22 cellular contexts compared by ENCODE assay signal in the genomic region with DNA sequence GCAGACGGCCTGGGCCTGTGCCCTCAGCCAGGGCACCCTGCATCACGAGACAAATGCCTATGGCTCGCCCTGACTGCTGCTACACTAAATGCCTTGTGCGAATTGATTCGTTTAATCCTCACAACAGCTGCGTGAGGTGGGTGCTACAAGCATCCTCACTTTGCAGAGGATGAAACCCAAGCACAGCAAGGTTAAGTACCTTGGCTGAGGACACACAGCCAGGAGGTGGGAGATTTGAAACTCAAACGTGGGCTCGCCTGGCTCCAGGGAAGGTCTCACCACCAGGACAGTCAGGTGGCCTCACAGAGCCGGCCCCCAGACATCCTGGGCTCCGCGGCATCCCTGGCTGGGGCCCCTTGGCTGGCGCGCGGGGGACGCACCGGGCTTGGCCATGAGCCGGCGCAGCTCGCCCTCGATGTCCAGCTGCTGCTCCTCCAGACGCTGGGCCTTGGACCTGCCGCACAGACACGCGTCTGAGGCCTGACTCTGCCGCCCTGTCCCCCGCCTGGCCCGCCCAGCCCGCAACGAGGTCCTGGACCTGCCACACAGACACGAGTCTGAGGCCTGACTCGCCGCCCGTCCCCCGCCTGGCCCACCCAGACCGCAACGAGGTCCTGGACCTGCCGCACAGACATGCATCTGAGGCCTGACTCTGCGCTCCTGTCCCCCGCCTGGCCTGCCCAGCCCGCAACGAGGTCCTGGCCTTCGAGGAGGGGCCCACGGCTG. TPM values are rescaled to one million over a fixed set of nuclear protein-coding genes. Genes with fewer than 3 reads are reported as not detected.
DNase-seq lines count a peak whose midpoint lies in the region; ATAC-seq, FAIRE-seq and TF ChIP-seq lines count a peak whose summit lies in the region.
"Had no signal": no experiment of that assay in that cellular context is flagged by ENCODE, and none has a peak within 500 bp of the region (broad histone marks: within the 10 kb centered on the region; RNA-seq: fewer than 3 reads in every experiment).

No MANE protein-coding gene starts in this region.

- TF ChIP-seq RAD21 in A549 (conservative IDR thresholded peaks at IDR 0.05 in 1 of 2, IDR thresholded peaks at IDR 0.05 in 1 of 2) = no peak

- no peak for FAIRE-seq in A549 (lab: Jason Lieb, UNC)
- FAIRE-seq: D721Med, GM12878, GM19239 had no signal

- H3K9me3 ChIP-seq in A549 (no peaks in the 10 kb centered on the region), stomach (no peaks in the 10 kb centered on the region)
- H3K9me3 ChIP-seq: BLaER1, Caco-2 had no signal

- 89% methylated on average over 31 of the region's 43 CpGs for WGBS in A549 (ENCODE audit: missing lambda C conversion rate)
- WGBS in stomach, 5 donors = 89 to 92% (median 90%) methylated on average over 24 to 43 of the region's 43 CpGs

- peaks cover 0 to 9% (median 0%) of the 10 kb centered on the region in 3 donors for H3K27me3 ChIP-seq in stomach
- H3K27me3 ChIP-seq: BLaER1 had no signal

- no peaks in the 10 kb centered on the region for H3K27me3 Mint-ChIP-seq in Calu3 (ENCODE audit: unreplicated experiment)
- H3K27me3 Mint-ChIP-seq in endothelial cell (ENCODE audit: unreplicated experiment) = peaks cover 4% of the 10 kb centered on the region
- H3K27me3 Mint-ChIP-seq: CD4-positive, CD25-positive, alpha-beta regulatory T cell had no signal

- no peak for TF ChIP-seq POLR2A in A549 (IDR thresholded peaks at IDR 0.05; ENCODE audit: low read length)
- no peak for TF ChIP-seq POLR2A in stomach (IDR thresholded peaks at IDR 0.05)

- H3K4me1 Mint-ChIP-seq in Calu3 (ENCODE audit: low read depth, unreplicated experiment) (no peaks in the 10 kb centered on the region), endothelial cell (ENCODE audit: unreplicated experiment) (no peaks in the 10 kb centered on the region)

- no peaks in the 10 kb centered on the region for H3K9me3 Mint-ChIP-seq in Calu3 (ENCODE audit: low read depth, unreplicated experiment)
- no peaks in the 10 kb centered on the region for H3K9me3 Mint-ChIP-seq in endothelial cell (ENCODE audit: unreplicated experiment)
- H3K9me3 Mint-ChIP-seq: CD4-positive, CD25-positive, alpha-beta regulatory T cell; CD8-positive, alpha-beta T cell; GM23338; H9 had no signal

- DNase-seq in A549 (ENCODE audit: low read depth in 1 of 2, low spot score in 1 of 2) = no peak
- DNase-seq in Calu3 = no peak
- no peak for DNase-seq in endothelial cell (ENCODE audit: low spot score)
- DNase-seq in stomach = no peak
- DNase-seq in MV-4-11 (lab: John Stamatoyannopoulos, UW) = no peak
- DNase-seq in NCI-H128 (lab: John Stamatoyannopoulos, UW; ENCODE audit: unreplicated experiment) = no peak
- DNase-seq: Caco-2; CD4-positive, CD25-positive, alpha-beta regulatory T cell; CD8-positive, alpha-beta T cell; DMS 273 treated with DMSO at 0.1 percent for 48 hours; DMS79; EL; GDM1; H9 had no signal

- H3K4me1 ChIP-seq in A549 = peaks cover under 1% of the 10 kb centered on the region; the same call in 2 of the 3 replicates
- H3K4me1 ChIP-seq in stomach = peaks cover 0 to 9% (median 8%) of the 10 kb centered on the region in 4 donors

- no peak for TF ChIP-seq CTCF in A549 (IDR thresholded peaks at IDR 0.05)
- no peak for TF ChIP-seq CTCF in Calu3 (IDR thresholded peaks at IDR 0.05; ENCODE audit: unreplicated experiment)
- no peak for TF ChIP-seq CTCF in endothelial cell (IDR thresholded peaks at IDR 0.05; ENCODE audit: unreplicated experiment)
- TF ChIP-seq CTCF in stomach (IDR thresholded peaks at IDR 0.05) = no peak

- H3K4me3 ChIP-seq in A549 (no peak overlapping the region), stomach (no peak overlapping the region)
- H3K4me3 ChIP-seq: BLaER1, GM12878, GM23338 had no signal

- peaks cover 87% of the 10 kb centered on the region for H3K36me3 Mint-ChIP-seq in Calu3 (ENCODE audit: insufficient read depth, unreplicated experiment)
- peaks cover 3% of the 10 kb centered on the region for H3K36me3 Mint-ChIP-seq in endothelial cell (ENCODE audit: low read depth, unreplicated experiment)
- H3K36me3 Mint-ChIP-seq: CD4-positive, CD25-positive, alpha-beta regulatory T cell; CD8-positive, alpha-beta T cell had no signal

- POLR2A ChIA-PET in A549 (lab: Yijun Ruan, JAX) = no interaction called here

- no peak for ATAC-seq in A549
- ATAC-seq: CD8-positive, alpha-beta T cell; GM12878; GM23338; HCT116 had no signal

- intact Hi-C loops in Calu3 (cut with micrococcal nuclease; ENCODE audit: unreplicated experiment) = no loop called here
- intact Hi-C loops in stomach (cut with DNase I; ENCODE audit: low total_unique reads) = no loop called here

- no peak overlapping the region for H3K4me2 ChIP-seq in A549
- H3K4me2 ChIP-seq: BLaER1, GM23338 had no signal

- CTCF ChIA-PET in A549 (lab: Yijun Ruan, JAX) (interaction anchor here (1.2 to 2.5 kb wide), 4 partner anchors 12 to 211 kb away, joined by 4 to 9 read pairs (median 5); no protein-coding TSS in a partner anchor), Calu3 (lab: Charles Lee) (no interaction called here)

- H3K27ac Mint-ChIP-seq in Calu3 (ENCODE audit: unreplicated experiment) (no peak overlapping the region), endothelial cell (ENCODE audit: unreplicated experiment) (no peak overlapping the region)
- H3K27ac Mint-ChIP-seq: B cell; CD4-positive, CD25-positive, alpha-beta regulatory T cell; CD8-positive, alpha-beta T cell; GM23338; H9 had no signal

- peaks cover 23 to 87% (median 81%) of the 10 kb centered on the region in 4 donors for H3K36me3 ChIP-seq in stomach
- H3K36me3 ChIP-seq: BLaER1 had no signal

- TSS peak; percentile 14 for BruUV-seq in Calu3 (replicated peaks; lab: Mats Ljungman, UMichigan)

- H3K4me3 Mint-ChIP-seq in Calu3 (ENCODE audit: low read depth, unreplicated experiment) = no peak overlapping the region
- peak overlapping the region; percentile 15 for H3K4me3 Mint-ChIP-seq in endothelial cell (ENCODE audit: unreplicated experiment)
- H3K4me3 Mint-ChIP-seq: B cell; CD4-positive, CD25-positive, alpha-beta regulatory T cell; CD8-positive, alpha-beta T cell; GM23338; H9 had no signal

- H3K27ac ChIP-seq in A549 = no peak overlapping the region
- no peak overlapping the region for H3K27ac ChIP-seq in stomach
- H3K27ac ChIP-seq: BLaER1, C4-2B had no signal

- TF ChIP-seq EP300 in A549 (IDR thresholded peaks at IDR 0.05) (no peak), stomach (IDR thresholded peaks at IDR 0.05) (no peak)

TF ChIP-seq in A549, 52 proteins besides CTCF, POLR2A, EP300 and RAD21:
- no peak for TF ChIP-seq HEYL (CRISPR knock-in tag; IDR thresholded peaks at IDR 0.05)
- peak; percentile 29 for TF ChIP-seq ZFP36 (IDR thresholded peaks at IDR 0.05; ENCODE audit: borderline replicate concordance, partially characterized antibody)

RNA-seq across cellular contexts. Expression of a gene that starts 22.0 kb away (rescaled TPM):
- polyA plus RNA-seq in A549 (2011; rRNA removed) (6.1 and 7.8 TPM in 2 replicates), A549 (2017; fragmentation: RNase III; extraction: RNeasy Plus Mini Kit Qiagen cat#74134 plus additional on column Dnase treatment) (18.0 to 20.6 TPM (median 19.1 TPM) in 3 replicates), stomach (100 to 1,000 TPM in 1 of 3 donors, 10 to 100 TPM in 2; 85.9 to 110 (median 93.6) TPM)
- polyA plus RNA-seq in A549 (2012; cell fraction: cytosol; rRNA removed) = 19.2 and 24.5 TPM in 2 replicates
- 120 and 162 TPM in 2 replicates for polyA plus RNA-seq in A549 (2012; cell fraction: nucleus; rRNA removed)
- 15.3 and 16.2 TPM in 2 replicates for polyA minus RNA-seq in A549 (2011; rRNA and poly(A)+ RNA removed)
- total RNA-seq in Calu3 (2022) (162 and 176 TPM in 2 replicates), endothelial cell (ENCODE audit: unreplicated experiment) (25.0 TPM), stomach (100 to 1,000 TPM in 3 of 5 donors, 10 to 100 TPM in 2; 30.7 to 263 (median 118) TPM)
